Comparison of ENCODE assay signal across 8 cellular contexts in genomic region chr20:35742741-35743523, GRCh38. TPM values are rescaled to one million over a fixed set of nuclear protein-coding genes. Genes with fewer than 3 reads are reported as not detected.
DNase-seq lines count a peak whose midpoint lies in the region; ATAC-seq and TF ChIP-seq lines count a peak whose summit lies in the region.

No MANE protein-coding gene starts in this region.

- WGBS in right cardiac atrium, result 4% methylated on average over 8 of the region's 8 CpGs

- no peak for TF ChIP-seq POLR2A in gastrocnemius medialis (IDR thresholded peaks at IDR 0.05)

- H3K27ac ChIP-seq in right cardiac atrium (ENCODE audit: low read length) (peak overlapping the region; percentile 98), gastrocnemius medialis (peak overlapping the region; percentile 91 to 98 (median 96))

- H3K9me3 ChIP-seq in right cardiac atrium (ENCODE audit: control insufficient read depth, low read length), result no peaks in the 10 kb centered on the region
- H3K9me3 ChIP-seq in gastrocnemius medialis, result no peaks in the 10 kb centered on the region

- H3K4me1 ChIP-seq in right cardiac atrium (ENCODE audit: control insufficient read depth, insufficient read depth, low read length) (peaks cover 2% of the 10 kb centered on the region), gastrocnemius medialis (peaks cover 32 to 36% of the 10 kb centered on the region in 2 donors)

- H3K36me3 ChIP-seq in gastrocnemius medialis, result peaks cover 0 to 26% of the 10 kb centered on the region in 2 donors

- ATAC-seq in right cardiac atrium, result no peak
- ATAC-seq in gastrocnemius medialis, result peak in 1 of 2 donors; percentile 18
- ATAC-seq in sciatic nerve, result no peak

- peak overlapping the region; percentile 99 for H3K27ac Mint-ChIP-seq in activated T-helper 2 cell treated with anti-CD3 and anti-CD28 coated beads, Interferon-gamma antibody, Interleukin-2, Interleukin-4, amounts not matched to agents 10 μg/mL and 5 μg/mL and 100 μg/mL, durations not matched to agents 14 hours and 24 hours and 36 hours

- H3K4me3 ChIP-seq in right cardiac atrium (ENCODE audit: low read length) (peak overlapping the region; percentile 95), gastrocnemius medialis (peak overlapping the region; percentile 59 to 86 (median 70))

- no peaks in the 10 kb centered on the region for H3K27me3 Mint-ChIP-seq in activated T-helper 2 cell treated with anti-CD3 and anti-CD28 coated beads, Interferon-gamma antibody, Interleukin-2, Interleukin-4, amounts not matched to agents 10 μg/mL and 5 μg/mL and 100 μg/mL, durations not matched to agents 14 hours and 24 hours and 36 hours (ENCODE audit: low read depth)

- in situ Hi-C loops in GM13976 (cut with MboI; ENCODE audit: low sequenced_read_pairs, unreplicated experiment) (no loop called here), gastrocnemius medialis (cut with MboI; ENCODE audit: low sequenced_read_pairs in 4 of 4) (loop anchor here in 2 of 4 donors (10.0 to 25.0 kb wide), 2 partner anchors 142 to 144 kb away; no protein-coding TSS in a partner anchor)

- H3K36me3 Mint-ChIP-seq in activated T-helper 2 cell treated with anti-CD3 and anti-CD28 coated beads, Interferon-gamma antibody, Interleukin-2, Interleukin-4, amounts not matched to agents 10 μg/mL and 5 μg/mL and 100 μg/mL, durations not matched to agents 14 hours and 24 hours and 36 hours (ENCODE audit: low read depth), result peaks cover 37% of the 10 kb centered on the region

- peak; percentile 37 for DNase-seq in A172 (ENCODE audit: low spot score)
- peak; percentile 58 for DNase-seq in GM13976 (ENCODE audit: low spot score)
- DNase-seq in NCI-H2196 treated with DMSO at 0.1 percent for 48 hours (lab: John Stamatoyannopoulos, UW; ENCODE audit: unreplicated experiment), result peak; percentile 48
- DNase-seq in activated T-helper 2 cell treated with anti-CD3 and anti-CD28 coated beads, Interferon-gamma antibody, Interleukin-2, Interleukin-4, amounts not matched to agents 10 μg/mL and 5 μg/mL and 100 μg/mL, durations not matched to agents 14 hours and 24 hours and 36 hours (ENCODE audit: low spot score), result no peak
- DNase-seq in right cardiac atrium, result no peak
- DNase-seq in gastrocnemius medialis, result no peak
- no peak for DNase-seq in sciatic nerve (ENCODE audit: low spot score)
- DNase-seq in activated CD4-positive, alpha-beta T cell treated with anti-CD3 and anti-CD28 coated beads, Interleukin-2, amount 50 U/mL, for 48 hours, result no peak

- H3K27me3 ChIP-seq in right cardiac atrium (ENCODE audit: control insufficient read depth, insufficient read depth) (no peaks in the 10 kb centered on the region), gastrocnemius medialis (no peaks in the 10 kb centered on the region)

- TF ChIP-seq CTCF in GM13976 (IDR thresholded peaks at IDR 0.05; ENCODE audit: borderline replicate concordance, control extremely low read depth, extremely low read depth, insufficient read depth, missing control alignments) (no peak), gastrocnemius medialis (IDR thresholded peaks at IDR 0.05 in 4 of 5, conservative IDR thresholded peaks at IDR 0.05 in 1 of 5) (peak in 1 of 5 experiments; percentile 5)

- H3K9me3 Mint-ChIP-seq in activated T-helper 2 cell treated with anti-CD3 and anti-CD28 coated beads, Interferon-gamma antibody, Interleukin-2, Interleukin-4, amounts not matched to agents 10 μg/mL and 5 μg/mL and 100 μg/mL, durations not matched to agents 14 hours and 24 hours and 36 hours, result no peaks in the 10 kb centered on the region

- intact Hi-C loops in activated T-helper 2 cell treated with anti-CD3 and anti-CD28 coated beads, Interferon-gamma antibody, Interleukin-2, Interleukin-4, amounts not matched to agents 10 μg/mL and 5 μg/mL and 100 μg/mL, durations not matched to agents 14 hours and 24 hours and 36 hours (cut with micrococcal nuclease), result loop anchor here (1.0 to 5.0 kb wide), 8 partner anchors 28 to 651 kb away; partner anchors contain the start of genes CEP250, CPNE1, NFS1 and RBM12
- intact Hi-C loops in right cardiac atrium (cut with DNase I), result no loop called here
- intact Hi-C loops in gastrocnemius medialis (cut with DNase I; ENCODE audit: low total_unique reads), result loop anchor here (1.0 to 5.0 kb wide), 4 partner anchors 26 to 212 kb away; partner anchors contain the start of gene SCAND1
- intact Hi-C loops in sciatic nerve (cut with DNase I), result no loop called here

- peaks cover 34% of the 10 kb centered on the region for H3K4me1 Mint-ChIP-seq in activated T-helper 2 cell treated with anti-CD3 and anti-CD28 coated beads, Interferon-gamma antibody, Interleukin-2, Interleukin-4, amounts not matched to agents 10 μg/mL and 5 μg/mL and 100 μg/mL, durations not matched to agents 14 hours and 24 hours and 36 hours (ENCODE audit: low read depth)

- peak overlapping the region; percentile 97 for H3K4me3 Mint-ChIP-seq in activated T-helper 2 cell treated with anti-CD3 and anti-CD28 coated beads, Interferon-gamma antibody, Interleukin-2, Interleukin-4, amounts not matched to agents 10 μg/mL and 5 μg/mL and 100 μg/mL, durations not matched to agents 14 hours and 24 hours and 36 hours (ENCODE audit: low read depth)

RNA-seq across cellular contexts. Expression of gene RBM39, which starts 0.9 kb away (rescaled TPM):
- total RNA-seq in A172 (2014; rRNA removed; shearing (Covaris generic)), result 246 and 258 TPM in 2 replicates
- total RNA-seq in activated T-helper 2 cell treated with anti-CD3 and anti-CD28 coated beads, Interferon-gamma antibody, Interleukin-2, Interleukin-4, amounts not matched to agents 10 μg/mL and 5 μg/mL and 100 μg/mL, durations not matched to agents 14 hours and 24 hours and 36 hours, result 358 and 360 TPM in 2 replicates
- total RNA-seq in right cardiac atrium (100 to 1,000 TPM; 163 to 173 (median 167) TPM), gastrocnemius medialis (100 to 1,000 TPM in 3 of 4 donors, 10 to 100 TPM in 1; 98.5 to 165 (median 130) TPM), sciatic nerve (438 TPM)
- 143 TPM for polyA plus RNA-seq in right cardiac atrium

RNA-seq across cellular contexts. Expression of gene PHF20, which starts 28.9 kb away (rescaled TPM):
- total RNA-seq in A172 (2014; rRNA removed; shearing (Covaris generic)), result 21.9 and 28.9 TPM in 2 replicates
- 55.1 and 64.3 TPM in 2 replicates for total RNA-seq in activated T-helper 2 cell treated with anti-CD3 and anti-CD28 coated beads, Interferon-gamma antibody, Interleukin-2, Interleukin-4, amounts not matched to agents 10 μg/mL and 5 μg/mL and 100 μg/mL, durations not matched to agents 14 hours and 24 hours and 36 hours
- total RNA-seq in right cardiac atrium (10 to 100 TPM; 44.6 to 56.8 (median 55.6) TPM), gastrocnemius medialis (10 to 100 TPM; 72.6 to 91.9 (median 82.2) TPM), sciatic nerve (74.2 TPM)
- polyA plus RNA-seq in right cardiac atrium, result 38.5 TPM

RNA-seq across cellular contexts. Expression of gene ROMO1, which starts 43.7 kb away (rescaled TPM):
- total RNA-seq in A172 (2014; rRNA removed; shearing (Covaris generic)), result 301 and 351 TPM in 2 replicates
- total RNA-seq in activated T-helper 2 cell treated with anti-CD3 and anti-CD28 coated beads, Interferon-gamma antibody, Interleukin-2, Interleukin-4, amounts not matched to agents 10 μg/mL and 5 μg/mL and 100 μg/mL, durations not matched to agents 14 hours and 24 hours and 36 hours, result 93.0 and 98.4 TPM in 2 replicates
- total RNA-seq in right cardiac atrium (100 to 1,000 TPM; 156 to 187 (median 168) TPM), gastrocnemius medialis (100 to 1,000 TPM; 213 to 491 (median 309) TPM), sciatic nerve (63.8 TPM)
- polyA plus RNA-seq in right cardiac atrium, result 379 TPM

RNA-seq across cellular contexts. Expression of gene NFS1, which starts 43.8 kb away (rescaled TPM):
- 36.7 and 48.0 TPM in 2 replicates for total RNA-seq in A172 (2014; rRNA removed; shearing (Covaris generic))
- total RNA-seq in activated T-helper 2 cell treated with anti-CD3 and anti-CD28 coated beads, Interferon-gamma antibody, Interleukin-2, Interleukin-4, amounts not matched to agents 10 μg/mL and 5 μg/mL and 100 μg/mL, durations not matched to agents 14 hours and 24 hours and 36 hours, result 39.1 and 39.8 TPM in 2 replicates
- total RNA-seq in right cardiac atrium (10 to 100 TPM; 29.2 to 41.7 (median 35.2) TPM), gastrocnemius medialis (10 to 100 TPM; 31.5 to 85.8 (median 37.2) TPM), sciatic nerve (26.7 TPM)
- 36.5 TPM for polyA plus RNA-seq in right cardiac atrium

Comparison
In these comparisons a context has a peak if more than half of its experiments do, and no peak if none do; other contexts are left out.
1. DNase-seq: peak in A172 (single experiment), GM13976 (single experiment) and NCI-H2196 treated with DMSO at 0.1 percent for 48 hours (single experiment); none in activated T-helper 2 cell treated with anti-CD3 and anti-CD28 coated beads, Interferon-gamma antibody, Interleukin-2, Interleukin-4, amounts not matched to agents 10 μg/mL and 5 μg/mL and 100 μg/mL, durations not matched to agents 14 hours and 24 hours and 36 hours (single experiment), right cardiac atrium (0 of 3), gastrocnemius medialis (0 of 2), sciatic nerve (single experiment) and activated CD4-positive, alpha-beta T cell treated with anti-CD3 and anti-CD28 coated beads, Interleukin-2, amount 50 U/mL, for 48 hours (0 of 2).
2. intact Hi-C loops: an anchor here in activated T-helper 2 cell treated with anti-CD3 and anti-CD28 coated beads, Interferon-gamma antibody, Interleukin-2, Interleukin-4, amounts not matched to agents 10 μg/mL and 5 μg/mL and 100 μg/mL, durations not matched to agents 14 hours and 24 hours and 36 hours (1.0 to 5.0 kb wide) and gastrocnemius medialis (1.0 to 5.0 kb wide); none called in right cardiac atrium and sciatic nerve.